Comparison of ENCODE assay signal across 12 cellular contexts in the genomic region with DNA sequence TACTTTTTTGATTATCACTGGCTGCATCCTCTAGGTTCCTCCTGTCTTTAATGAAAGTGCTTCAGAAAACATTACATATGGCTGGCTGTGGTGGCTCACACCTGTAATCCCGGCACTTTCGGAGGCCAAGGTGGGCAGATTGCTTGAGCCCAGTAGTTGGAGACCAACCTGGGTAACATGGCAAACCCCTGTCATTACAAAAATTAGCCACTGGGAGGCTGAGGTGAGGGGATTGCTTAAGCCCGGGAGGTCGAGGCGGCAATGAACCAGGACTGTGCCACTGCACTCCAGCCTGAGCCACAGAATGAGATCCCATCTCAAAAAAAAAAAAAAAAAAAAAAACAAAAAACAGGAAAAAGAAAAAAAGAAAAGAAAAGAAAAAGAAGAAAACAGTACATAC. TPM values are rescaled to one million over a fixed set of nuclear protein-coding genes. Genes with fewer than 3 reads are reported as not detected.
DNase-seq lines count a peak whose midpoint lies in the region; ATAC-seq and TF ChIP-seq lines count a peak whose summit lies in the region.
"Had no signal": no experiment of that assay in that cellular context is flagged by ENCODE, and none has a peak within 500 bp of the region (broad histone marks: within the 10 kb centered on the region; RNA-seq: fewer than 3 reads in every experiment).

No MANE protein-coding gene starts in this region.

- no peak for TF ChIP-seq POLR2A in testis (IDR thresholded peaks at IDR 0.05)

- 78 to 87% methylated on average over 5 of the region's 5 CpGs for WGBS in testis, 2 donors

- H3K27me3 Mint-ChIP-seq in activated CD4-positive, alpha-beta T cell treated with anti-CD3 and anti-CD28 coated beads for 36 hours: no peaks in the 10 kb centered on the region
- no peaks in the 10 kb centered on the region for H3K27me3 Mint-ChIP-seq in activated CD4-positive, alpha-beta T cell treated with anti-CD3 and anti-CD28 coated beads, Interleukin-2, amount 10 ng/mL, durations not matched to agents 24 days and 14 days
- H3K27me3 Mint-ChIP-seq in CD8-positive, alpha-beta T cell (ENCODE audit: low read depth): no peaks in the 10 kb centered on the region
- H3K27me3 Mint-ChIP-seq: CD4-positive, CD25-positive, alpha-beta regulatory T cell had no signal

- H3K4me3 ChIP-seq in KMS-11 (IDR thresholded peaks at IDR 0.05; ENCODE audit: insufficient read depth, low read depth, low read length) (no peak overlapping the region), retinal pigment epithelial cell (ENCODE audit: low read length) (no peak overlapping the region), testis (no peak overlapping the region)
- no peak overlapping the region for H3K4me3 ChIP-seq in CD8-positive, alpha-beta T cell (ENCODE audit: low read depth, low read length)
- H3K4me3 ChIP-seq: coronary artery, heart right ventricle had no signal

- no peaks in the 10 kb centered on the region for H3K36me3 ChIP-seq in KMS-11 (ENCODE audit: insufficient read depth)
- H3K36me3 ChIP-seq in CD8-positive, alpha-beta T cell (ENCODE audit: insufficient read depth, low read length): no peaks in the 10 kb centered on the region
- no peaks in the 10 kb centered on the region for H3K36me3 ChIP-seq in testis (ENCODE audit: low read depth, missing control alignments)
- H3K36me3 ChIP-seq: heart right ventricle had no signal

- H2AFZ ChIP-seq in KMS-11 (ENCODE audit: low read depth): no peak overlapping the region

- no peaks in the 10 kb centered on the region for H3K4me1 Mint-ChIP-seq in activated CD4-positive, alpha-beta T cell treated with anti-CD3 and anti-CD28 coated beads for 36 hours
- H3K4me1 Mint-ChIP-seq in activated CD4-positive, alpha-beta T cell treated with anti-CD3 and anti-CD28 coated beads, Interleukin-2, amount 10 ng/mL, durations not matched to agents 24 days and 14 days: peaks cover 3% of the 10 kb centered on the region
- no peaks in the 10 kb centered on the region for H3K4me1 Mint-ChIP-seq in CD8-positive, alpha-beta T cell (ENCODE audit: low read depth)
- H3K4me1 Mint-ChIP-seq: CD4-positive, CD25-positive, alpha-beta regulatory T cell had no signal

- H3K4me3 Mint-ChIP-seq in activated CD4-positive, alpha-beta T cell treated with anti-CD3 and anti-CD28 coated beads for 36 hours: no peak overlapping the region
- no peak overlapping the region for H3K4me3 Mint-ChIP-seq in activated CD4-positive, alpha-beta T cell treated with anti-CD3 and anti-CD28 coated beads, Interleukin-2, amount 10 ng/mL, durations not matched to agents 24 days and 14 days
- H3K4me3 Mint-ChIP-seq in CD8-positive, alpha-beta T cell: no peak overlapping the region
- H3K4me3 Mint-ChIP-seq: CD4-positive, CD25-positive, alpha-beta regulatory T cell; T-helper 1 cell treated with Interleukin-12 subunit alpha and Interleukin-12 subunit beta and Interleukin-4 antibody, amounts not matched to agents 30 μg/mL and 1 μg/mL, for 36 hours had no signal

- no peak overlapping the region for H3K9ac ChIP-seq in KMS-11

- CTCF ChIA-PET in activated CD4-positive, alpha-beta T cell treated with anti-CD3 and anti-CD28 coated beads for 36 hours (lab: Charles Lee): no interaction called here
- CTCF ChIA-PET in CD8-positive, alpha-beta T cell (lab: Charles Lee): no interaction called here

- ATAC-seq in activated CD4-positive, alpha-beta T cell treated with anti-CD3 and anti-CD28 coated beads for 36 hours: no peak
- no peak for ATAC-seq in GM21381 (IDR thresholded peaks at IDR 0.05; ENCODE audit: unreplicated experiment)
- ATAC-seq in CD8-positive, alpha-beta T cell: no peak

- intact Hi-C loops in activated CD4-positive, alpha-beta T cell treated with anti-CD3 and anti-CD28 coated beads for 36 hours (cut with DNase I, micrococcal nuclease): no loop called here
- intact Hi-C loops in activated CD4-positive, alpha-beta T cell treated with anti-CD3 and anti-CD28 coated beads, Interleukin-2, amount 10 ng/mL, durations not matched to agents 24 days and 14 days (cut with micrococcal nuclease): no loop called here
- intact Hi-C loops in CD8-positive, alpha-beta T cell (cut with DNase I, micrococcal nuclease): no loop called here
- intact Hi-C loops in testis (cut with DNase I; ENCODE audit: low total_unique reads): no loop called here

- H3K4me2 ChIP-seq in KMS-11: no peak overlapping the region

- no peaks in the 10 kb centered on the region for H3K9me3 ChIP-seq in CD8-positive, alpha-beta T cell (ENCODE audit: low read length)
- no peaks in the 10 kb centered on the region for H3K9me3 ChIP-seq in testis
- H3K9me3 ChIP-seq: heart right ventricle had no signal

- H3K79me2 ChIP-seq in KMS-11 (ENCODE audit: insufficient read depth, low read depth): no peaks in the 10 kb centered on the region

- peaks cover 13% of the 10 kb centered on the region for H3K36me3 Mint-ChIP-seq in activated CD4-positive, alpha-beta T cell treated with anti-CD3 and anti-CD28 coated beads for 36 hours (ENCODE audit: low read depth)
- peaks cover 11% of the 10 kb centered on the region for H3K36me3 Mint-ChIP-seq in activated CD4-positive, alpha-beta T cell treated with anti-CD3 and anti-CD28 coated beads, Interleukin-2, amount 10 ng/mL, durations not matched to agents 24 days and 14 days (ENCODE audit: low read depth)
- H3K36me3 Mint-ChIP-seq in CD8-positive, alpha-beta T cell: peaks cover 14% of the 10 kb centered on the region

- peak; percentile 48 for TF ChIP-seq CTCF in KMS-11 (conservative IDR thresholded peaks at IDR 0.05; ENCODE audit: low read depth, low read length)
- TF ChIP-seq CTCF in retinal pigment epithelial cell (conservative IDR thresholded peaks at IDR 0.05; ENCODE audit: low read depth, low read length): peak; percentile 30
- TF ChIP-seq CTCF in CD8-positive, alpha-beta T cell (IDR thresholded peaks at IDR 0.05): no peak
- peak in 1 of 3 experiments; percentile 18 for TF ChIP-seq CTCF in testis (IDR thresholded peaks at IDR 0.05)

- H3K27ac ChIP-seq in KMS-11 (no peak overlapping the region), testis (no peak overlapping the region)
- H3K27ac ChIP-seq in CD8-positive, alpha-beta T cell (ENCODE audit: low read depth, low read length): no peak overlapping the region
- H3K27ac ChIP-seq: coronary artery, heart right ventricle had no signal

- no peak overlapping the region for H3K27ac Mint-ChIP-seq in activated CD4-positive, alpha-beta T cell treated with anti-CD3 and anti-CD28 coated beads for 36 hours
- H3K27ac Mint-ChIP-seq in activated CD4-positive, alpha-beta T cell treated with anti-CD3 and anti-CD28 coated beads, Interleukin-2, amount 10 ng/mL, durations not matched to agents 24 days and 14 days: no peak overlapping the region
- no peak overlapping the region for H3K27ac Mint-ChIP-seq in CD8-positive, alpha-beta T cell
- H3K27ac Mint-ChIP-seq: CD4-positive, CD25-positive, alpha-beta regulatory T cell; T-helper 1 cell treated with Interleukin-12 subunit alpha and Interleukin-12 subunit beta and Interleukin-4 antibody, amounts not matched to agents 30 μg/mL and 1 μg/mL, for 36 hours had no signal

- peaks cover 2% of the 10 kb centered on the region for H3K9me3 Mint-ChIP-seq in activated CD4-positive, alpha-beta T cell treated with anti-CD3 and anti-CD28 coated beads for 36 hours (ENCODE audit: low read depth)
- H3K9me3 Mint-ChIP-seq in activated CD4-positive, alpha-beta T cell treated with anti-CD3 and anti-CD28 coated beads, Interleukin-2, amount 10 ng/mL, durations not matched to agents 24 days and 14 days: no peaks in the 10 kb centered on the region
- no peaks in the 10 kb centered on the region for H3K9me3 Mint-ChIP-seq in CD8-positive, alpha-beta T cell
- H3K9me3 Mint-ChIP-seq: CD4-positive, CD25-positive, alpha-beta regulatory T cell had no signal

- H4K20me1 ChIP-seq in KMS-11 (ENCODE audit: insufficient read depth): no peaks in the 10 kb centered on the region

- DNase-seq in activated CD4-positive, alpha-beta T cell treated with anti-CD3 and anti-CD28 coated beads for 36 hours: peak; percentile 14
- DNase-seq in activated CD4-positive, alpha-beta T cell treated with anti-CD3 and anti-CD28 coated beads, Interleukin-2, amount 10 ng/mL, durations not matched to agents 24 days and 14 days: no peak
- DNase-seq in dermis blood vessel endothelial cell (peak; percentile 23), retinal pigment epithelial cell (ENCODE audit: low read depth) (no peak), testis (no peak)
- DNase-seq in CD8-positive, alpha-beta T cell: no peak
- DNase-seq: heart right ventricle had no signal

- POLR2A ChIA-PET in activated CD4-positive, alpha-beta T cell treated with anti-CD3 and anti-CD28 coated beads for 36 hours (lab: Charles Lee): no interaction called here
- POLR2A ChIA-PET in CD8-positive, alpha-beta T cell (lab: Charles Lee): no interaction called here

- peaks cover 10% of the 10 kb centered on the region for H3K4me1 ChIP-seq in KMS-11 (ENCODE audit: low read depth, poor library complexity, severe bottlenecking)
- H3K4me1 ChIP-seq in CD8-positive, alpha-beta T cell (ENCODE audit: insufficient read depth, low read length): no peaks in the 10 kb centered on the region
- no peaks in the 10 kb centered on the region for H3K4me1 ChIP-seq in testis

- no peaks in the 10 kb centered on the region for H3K27me3 ChIP-seq in KMS-11 (ENCODE audit: insufficient read depth, low read depth)
- no peaks in the 10 kb centered on the region for H3K27me3 ChIP-seq in CD8-positive, alpha-beta T cell (ENCODE audit: insufficient read depth, low read length)
- H3K27me3 ChIP-seq in testis: no peaks in the 10 kb centered on the region
- H3K27me3 ChIP-seq: heart right ventricle had no signal

RNA-seq across cellular contexts. Expression of gene BEND3, which starts 35.3 kb away (rescaled TPM):
- 1 to 10 TPM; 5.0 to 5.5 TPM for total RNA-seq in activated CD4-positive, alpha-beta T cell treated with anti-CD3 and anti-CD28 coated beads for 36 hours
- 12.6 and 12.9 TPM in 2 replicates for total RNA-seq in activated CD4-positive, alpha-beta T cell treated with anti-CD3 and anti-CD28 coated beads, Interleukin-2, amount 10 ng/mL, durations not matched to agents 24 days and 14 days
- total RNA-seq in dermis blood vessel endothelial cell: 1.9 and 3.5 TPM in 2 replicates
- total RNA-seq in CD8-positive, alpha-beta T cell: 1 to 10 TPM; 1.7 to 1.8 TPM
- total RNA-seq in testis: 1 to 10 TPM; 6.9 to 7.6 TPM
- 3.7 TPM for polyA plus RNA-seq in testis (ENCODE audit: insufficient read depth, low read depth, low replicate concordance)

RNA-seq across cellular contexts. Expression of gene MTRES1, which starts 52.0 kb away (rescaled TPM):
- 10 to 100 TPM; 17.6 to 18.8 TPM for total RNA-seq in activated CD4-positive, alpha-beta T cell treated with anti-CD3 and anti-CD28 coated beads for 36 hours
- total RNA-seq in activated CD4-positive, alpha-beta T cell treated with anti-CD3 and anti-CD28 coated beads, Interleukin-2, amount 10 ng/mL, durations not matched to agents 24 days and 14 days: 16.5 and 17.2 TPM in 2 replicates
- total RNA-seq in dermis blood vessel endothelial cell: 11.1 TPM in 2 replicates
- total RNA-seq in CD8-positive, alpha-beta T cell: 10 to 100 TPM; 12.1 to 16.6 TPM
- total RNA-seq in testis: 10 to 100 TPM; 15.2 to 16.3 TPM
- 16.1 TPM for polyA plus RNA-seq in testis (ENCODE audit: insufficient read depth, low read depth, low replicate concordance)

Comparison
In these comparisons a context has a peak if more than half of its experiments do, and no peak if none do; other contexts are left out.
1. DNase-seq: peak in activated CD4-positive, alpha-beta T cell treated with anti-CD3 and anti-CD28 coated beads for 36 hours (single experiment) and dermis blood vessel endothelial cell (single experiment); none in activated CD4-positive, alpha-beta T cell treated with anti-CD3 and anti-CD28 coated beads, Interleukin-2, amount 10 ng/mL, durations not matched to agents 24 days and 14 days (single experiment), retinal pigment epithelial cell (single experiment), CD8-positive, alpha-beta T cell (0 of 7) and testis (single experiment).